13 cellular contexts compared by ENCODE assay signal in genomic region chr9:89923174-89923573, GRCh38.
DNase-seq lines count a peak whose midpoint lies in the region; ATAC-seq and TF ChIP-seq lines count a peak whose summit lies in the region.
"Had no signal": no experiment of that assay in that cellular context is flagged by ENCODE, and none has a peak within 500 bp of the region (broad histone marks: within the 10 kb centered on the region; RNA-seq: fewer than 3 reads in every experiment).

No MANE protein-coding gene starts in this region.

- peaks cover 7% of the 10 kb centered on the region for H3K27me3 Mint-ChIP-seq in activated CD4-positive, alpha-beta memory T cell treated with anti-CD3 and anti-CD28 coated beads for 36 hours
- peaks cover 41% of the 10 kb centered on the region for H3K27me3 Mint-ChIP-seq in activated CD4-positive, alpha-beta memory T cell treated with anti-CD3 and anti-CD28 coated beads, Interleukin-2, amount 10 ng/mL, durations not matched to agents 7 days and 5 days
- peaks cover 7% of the 10 kb centered on the region for H3K27me3 Mint-ChIP-seq in GM23338 (ENCODE audit: insufficient read depth, low read depth, poor library complexity)
- no peaks in the 10 kb centered on the region for H3K27me3 Mint-ChIP-seq in glutamatergic neuron (ENCODE audit: unreplicated experiment)

- H3K36me3 ChIP-seq in GM23338 (ENCODE audit: insufficient read depth) = no peaks in the 10 kb centered on the region
- H3K36me3 ChIP-seq in trophoblast cell (ENCODE audit: control insufficient read depth in 1 of 2, insufficient read depth in 2 of 2, low read length in 2 of 2) = no peaks in the 10 kb centered on the region

- no peak for DNase-seq in activated CD4-positive, alpha-beta memory T cell treated with anti-CD3 and anti-CD28 coated beads for 36 hours
- DNase-seq in activated CD4-positive, alpha-beta memory T cell treated with anti-CD3 and anti-CD28 coated beads, Interleukin-2, amount 10 ng/mL, durations not matched to agents 7 days and 5 days = no peak
- DNase-seq in GM23338 (ENCODE audit: low spot score) (no peak), glutamatergic neuron (no peak), trophoblast cell (no peak), activated gamma-delta T cell (lab: John Stamatoyannopoulos, UW) (no peak), NCI-H345 treated with DMSO at 0.1 percent for 48 hours (lab: John Stamatoyannopoulos, UW; ENCODE audit: unreplicated experiment) (no peak)
- DNase-seq: CD8-positive, alpha-beta memory T cell; GF-D8; NCI-H187 treated with DMSO at 0.1 percent for 48 hours; NCI-H446; NCI-H69 had no signal

- H4K8ac ChIP-seq in trophoblast cell (ENCODE audit: low read depth, low read length) = peak overlapping the region; percentile 59

- CTCF ChIA-PET in activated CD4-positive, alpha-beta memory T cell treated with anti-CD3 and anti-CD28 coated beads for 36 hours (lab: Charles Lee) = interaction anchor here (0.7 to 3.6 kb wide), 9 partner anchors 11 to 330 kb away, joined by 3 to 19 read pairs (median 4); no protein-coding TSS in a partner anchor
- CTCF ChIA-PET in activated CD4-positive, alpha-beta memory T cell treated with anti-CD3 and anti-CD28 coated beads, Interleukin-2, amount 10 ng/mL, durations not matched to agents 7 days and 5 days (lab: Charles Lee) = interaction anchor here (0.9 to 5.9 kb wide), 6 partner anchors 16 to 329 kb away, joined by 3 to 42 read pairs (median 6); partner anchors contain the start of gene GADD45G

- H3K9ac ChIP-seq in trophoblast cell (ENCODE audit: low read length) = no peak overlapping the region

- peak overlapping the region; percentile 42 for H2BK120ac ChIP-seq in trophoblast cell (ENCODE audit: insufficient read depth, low read length, poor library complexity)

- peaks cover 33% of the 10 kb centered on the region for H3K79me1 ChIP-seq in trophoblast cell (ENCODE audit: low read length)

- H4K91ac ChIP-seq in trophoblast cell (ENCODE audit: low read depth, low read length) = peak overlapping the region; percentile 78

- H4K12ac ChIP-seq in trophoblast cell (ENCODE audit: low read depth, low read length) = no peak overlapping the region

- no peaks in the 10 kb centered on the region for H4K20me1 ChIP-seq in GM23338 (replicated peaks; ENCODE audit: insufficient read depth)

- no peak overlapping the region for H3K4me2 ChIP-seq in GM23338
- H3K4me2 ChIP-seq in trophoblast cell (ENCODE audit: low read length) = peak overlapping the region; percentile 28

- POLR2A ChIA-PET in activated CD4-positive, alpha-beta memory T cell treated with anti-CD3 and anti-CD28 coated beads for 36 hours (lab: Charles Lee) = interaction anchor here (0.7 kb wide), 1 partner anchor 61 kb away, joined by 3 read pairs; no protein-coding TSS in a partner anchor
- POLR2A ChIA-PET in activated CD4-positive, alpha-beta memory T cell treated with anti-CD3 and anti-CD28 coated beads, Interleukin-2, amount 10 ng/mL, durations not matched to agents 7 days and 5 days (lab: Charles Lee) = interaction anchor here (1.7 kb wide), 1 partner anchor 318 kb away, joined by 6 read pairs; the partner anchor contains the start of gene GADD45G

- peak overlapping the region; percentile 45 for H3K18ac ChIP-seq in trophoblast cell (ENCODE audit: low read length)

- H2BK5ac ChIP-seq in trophoblast cell (ENCODE audit: low read depth, low read length, poor library complexity) = peak overlapping the region; percentile 41

- intact Hi-C loops in activated CD4-positive, alpha-beta memory T cell treated with anti-CD3 and anti-CD28 coated beads for 36 hours (cut with micrococcal nuclease) = no loop called here

- no peak overlapping the region for H3K23ac ChIP-seq in trophoblast cell (ENCODE audit: low read length)

- H3K14ac ChIP-seq in trophoblast cell (ENCODE audit: low read length) = peak overlapping the region; percentile 40

- H3K36me3 Mint-ChIP-seq in activated CD4-positive, alpha-beta memory T cell treated with anti-CD3 and anti-CD28 coated beads for 36 hours = no peaks in the 10 kb centered on the region
- H3K36me3 Mint-ChIP-seq in activated CD4-positive, alpha-beta memory T cell treated with anti-CD3 and anti-CD28 coated beads, Interleukin-2, amount 10 ng/mL, durations not matched to agents 7 days and 5 days (ENCODE audit: low read depth) = no peaks in the 10 kb centered on the region
- H3K36me3 Mint-ChIP-seq in GM23338 (ENCODE audit: low read depth) (no peaks in the 10 kb centered on the region), glutamatergic neuron (ENCODE audit: unreplicated experiment) (no peaks in the 10 kb centered on the region)
- H3K36me3 Mint-ChIP-seq: CD8-positive, alpha-beta memory T cell had no signal

- peak overlapping the region; percentile 25; the same call in 1 of the 2 replicates for H2AFZ ChIP-seq in GM23338
- H2AFZ ChIP-seq in trophoblast cell (ENCODE audit: insufficient read depth, low read length, poor library complexity) = no peak overlapping the region

- peak overlapping the region; percentile 10 for H3K27ac Mint-ChIP-seq in activated CD4-positive, alpha-beta memory T cell treated with anti-CD3 and anti-CD28 coated beads for 36 hours
- H3K27ac Mint-ChIP-seq in activated CD4-positive, alpha-beta memory T cell treated with anti-CD3 and anti-CD28 coated beads, Interleukin-2, amount 10 ng/mL, durations not matched to agents 7 days and 5 days = no peak overlapping the region
- H3K27ac Mint-ChIP-seq in GM23338 (no peak overlapping the region), glutamatergic neuron (ENCODE audit: unreplicated experiment) (no peak overlapping the region)
- H3K27ac Mint-ChIP-seq: CD8-positive, alpha-beta memory T cell had no signal

- WGBS in trophoblast cell (ENCODE audit: extremely low coverage, insufficient coverage, insufficient read length) = no CpG with 5 or more reads among the region's 7 CpGs

- H3F3A ChIP-seq in GM23338 (replicated peaks; ENCODE audit: low read depth) = no peaks in the 10 kb centered on the region

- H3K27me3 ChIP-seq in GM23338 (ENCODE audit: insufficient read depth) (no peaks in the 10 kb centered on the region), trophoblast cell (ENCODE audit: insufficient read depth, low read length) (no peaks in the 10 kb centered on the region)

- no peaks in the 10 kb centered on the region for H3K9me3 Mint-ChIP-seq in activated CD4-positive, alpha-beta memory T cell treated with anti-CD3 and anti-CD28 coated beads for 36 hours
- H3K9me3 Mint-ChIP-seq in activated CD4-positive, alpha-beta memory T cell treated with anti-CD3 and anti-CD28 coated beads, Interleukin-2, amount 10 ng/mL, durations not matched to agents 7 days and 5 days = no peaks in the 10 kb centered on the region
- H3K9me3 Mint-ChIP-seq in GM23338 = no peaks in the 10 kb centered on the region
- peaks cover 5% of the 10 kb centered on the region for H3K9me3 Mint-ChIP-seq in glutamatergic neuron (ENCODE audit: unreplicated experiment)
- H3K9me3 Mint-ChIP-seq: CD8-positive, alpha-beta memory T cell had no signal

- H3K4me1 Mint-ChIP-seq in activated CD4-positive, alpha-beta memory T cell treated with anti-CD3 and anti-CD28 coated beads for 36 hours (ENCODE audit: low read depth) = peaks cover 22% of the 10 kb centered on the region
- H3K4me1 Mint-ChIP-seq in activated CD4-positive, alpha-beta memory T cell treated with anti-CD3 and anti-CD28 coated beads, Interleukin-2, amount 10 ng/mL, durations not matched to agents 7 days and 5 days = peaks cover 17% of the 10 kb centered on the region
- H3K4me1 Mint-ChIP-seq in GM23338 = peaks cover 16% of the 10 kb centered on the region
- peaks cover 48% of the 10 kb centered on the region for H3K4me1 Mint-ChIP-seq in glutamatergic neuron (ENCODE audit: low read depth, unreplicated experiment)

- ATAC-seq in GM23338 (no peak), GM21723 (IDR thresholded peaks at IDR 0.05; ENCODE audit: unreplicated experiment) (no peak)

- no peak overlapping the region for H3K4me3 Mint-ChIP-seq in activated CD4-positive, alpha-beta memory T cell treated with anti-CD3 and anti-CD28 coated beads for 36 hours
- no peak overlapping the region for H3K4me3 Mint-ChIP-seq in activated CD4-positive, alpha-beta memory T cell treated with anti-CD3 and anti-CD28 coated beads, Interleukin-2, amount 10 ng/mL, durations not matched to agents 7 days and 5 days
- no peak overlapping the region for H3K4me3 Mint-ChIP-seq in GM23338
- peak overlapping the region; percentile 27 for H3K4me3 Mint-ChIP-seq in glutamatergic neuron (ENCODE audit: unreplicated experiment)
- H3K4me3 Mint-ChIP-seq: CD8-positive, alpha-beta memory T cell had no signal

- TF ChIP-seq CTCF in GM23338 (conservative IDR thresholded peaks at IDR 0.05; ENCODE audit: low read depth in 2 of 2) (no peak), glutamatergic neuron (IDR thresholded peaks at IDR 0.05; ENCODE audit: partially characterized antibody, unreplicated experiment) (no peak)

- H3K4me3 ChIP-seq in GM23338 = no peak overlapping the region
- H3K4me3 ChIP-seq in trophoblast cell (ENCODE audit: low read depth, low read length) = no peak overlapping the region

- peak overlapping the region; percentile 1 for H2BK12ac ChIP-seq in trophoblast cell (ENCODE audit: low read length)

- H3K79me2 ChIP-seq in GM23338 (replicated peaks; ENCODE audit: insufficient read depth) (no peaks in the 10 kb centered on the region), trophoblast cell (ENCODE audit: control insufficient read depth, insufficient read depth, low read length, poor library complexity) (peaks cover 2% of the 10 kb centered on the region)

- H3K9me3 ChIP-seq in trophoblast cell (ENCODE audit: insufficient read depth, low read depth, low read length) = peaks cover 2% of the 10 kb centered on the region

- H2AK5ac ChIP-seq in trophoblast cell (ENCODE audit: low read length) = peak overlapping the region; percentile 50

- H3K4me1 ChIP-seq in GM23338 (ENCODE audit: insufficient read depth) (no peaks in the 10 kb centered on the region), trophoblast cell (ENCODE audit: control insufficient read depth in 1 of 2, insufficient read depth in 2 of 2, low read length in 2 of 2) (peaks cover 30 to 43% of the 10 kb centered on the region in 2 experiments)

- peak overlapping the region; percentile 37 for H3K4ac ChIP-seq in trophoblast cell (ENCODE audit: low read depth, low read length)

- no peaks in the 10 kb centered on the region for H3K9me2 ChIP-seq in GM23338 (ENCODE audit: insufficient read depth)

- H3K27ac ChIP-seq in GM23338 (ENCODE audit: low read depth) = no peak overlapping the region
- H3K27ac ChIP-seq in trophoblast cell (ENCODE audit: low read depth, low read length) = peak overlapping the region; percentile 59
